8 cellular contexts compared by ENCODE assay signal in genomic region chr9:132769895-132770774, GRCh38.
DNase-seq lines count a peak whose midpoint lies in the region; ATAC-seq and TF ChIP-seq lines count a peak whose summit lies in the region.

No MANE protein-coding gene starts in this region.

- H3K79me1 ChIP-seq in trophoblast cell (ENCODE audit: low read length): peaks cover 2% of the 10 kb centered on the region

- H3K4me1 ChIP-seq in SJCRH30 (no peaks in the 10 kb centered on the region), trophoblast cell (ENCODE audit: control insufficient read depth in 1 of 2, insufficient read depth in 2 of 2, low read length in 2 of 2) (peaks cover 2 to 8% of the 10 kb centered on the region in 2 experiments), transverse colon (peaks cover 0 to 18% (median 11%) of the 10 kb centered on the region in 4 donors)

- H3K36me3 Mint-ChIP-seq in activated naive CD8-positive, alpha-beta T cell: peaks cover 2% of the 10 kb centered on the region

- no peak overlapping the region for H2BK5ac ChIP-seq in trophoblast cell (ENCODE audit: low read depth, low read length, poor library complexity)

- TF ChIP-seq POLR2A in transverse colon (IDR thresholded peaks at IDR 0.05): peak; percentile 48

- H3K18ac ChIP-seq in trophoblast cell (ENCODE audit: low read length): no peak overlapping the region

- peak overlapping the region; percentile 94 for H3K4me2 ChIP-seq in trophoblast cell (ENCODE audit: low read length)

- no peak overlapping the region for H2BK120ac ChIP-seq in trophoblast cell (ENCODE audit: insufficient read depth, low read length, poor library complexity)

- DNase-seq in NCI-H2081 (lab: John Stamatoyannopoulos, UW) (peak; percentile 15 to 47), NCI-H2081 treated with DMSO at 0.1 percent for 48 hours (lab: John Stamatoyannopoulos, UW) (no peak), SJCRH30 (peak in 1 of 2 experiments; percentile 29), cardiac septum (ENCODE audit: low spot score) (peak; percentile 82), trophoblast cell (peak; percentile 17 to 48), transverse colon (peak; percentile 80)

- H4K8ac ChIP-seq in trophoblast cell (ENCODE audit: low read depth, low read length): peak overlapping the region; percentile 67

- H3K4ac ChIP-seq in trophoblast cell (ENCODE audit: low read depth, low read length): no peak overlapping the region

- H3K27ac ChIP-seq in SJCRH30 (no peak overlapping the region), trophoblast cell (ENCODE audit: low read depth, low read length) (no peak overlapping the region), transverse colon (peak overlapping the region; percentile 82 to 90 (median 84))

- H3K27ac Mint-ChIP-seq in activated naive CD8-positive, alpha-beta T cell: peak overlapping the region; percentile 99

- in situ Hi-C loops in transverse colon (cut with MboI; ENCODE audit: low pct_ligation_motif_present in 1 of 4, low pct_unique_long_range_greater_than_20kb in 1 of 4, low sequenced_read_pairs in 3 of 4): no loop called here

- TF ChIP-seq CTCF in transverse colon (IDR thresholded peaks at IDR 0.05): no peak

- no peak overlapping the region for H3K9ac ChIP-seq in trophoblast cell (ENCODE audit: low read length)

- intact Hi-C loops in cardiac septum (cut with DNase I) (no loop called here), transverse colon (cut with DNase I; ENCODE audit: low total_unique reads) (no loop called here)

- H2AK5ac ChIP-seq in trophoblast cell (ENCODE audit: low read length): no peak overlapping the region

- no peaks in the 10 kb centered on the region for H3K27me3 Mint-ChIP-seq in activated naive CD8-positive, alpha-beta T cell

- WGBS in trophoblast cell (ENCODE audit: extremely low coverage, insufficient coverage, insufficient read length): no CpG with 5 or more reads among the region's 54 CpGs
- WGBS in transverse colon (ENCODE audit: low coverage in 1 of 2), 2 donors: 15% methylated on average over 54 of the region's 54 CpGs; no CpG with 5 or more reads in 1 of the 2 donors

- no peaks in the 10 kb centered on the region for H3K9me3 Mint-ChIP-seq in activated naive CD8-positive, alpha-beta T cell (ENCODE audit: low read depth)

- H3K36me3 ChIP-seq in SJCRH30: no peaks in the 10 kb centered on the region
- no peaks in the 10 kb centered on the region for H3K36me3 ChIP-seq in trophoblast cell (ENCODE audit: control insufficient read depth in 1 of 2, insufficient read depth in 2 of 2, low read length in 2 of 2)
- no peaks in the 10 kb centered on the region for H3K36me3 ChIP-seq in transverse colon

- H3K4me3 Mint-ChIP-seq in activated naive CD8-positive, alpha-beta T cell: peak overlapping the region; percentile 98

- no peaks in the 10 kb centered on the region for H3K79me2 ChIP-seq in trophoblast cell (ENCODE audit: control insufficient read depth, insufficient read depth, low read length, poor library complexity)

- H3K4me1 Mint-ChIP-seq in activated naive CD8-positive, alpha-beta T cell (ENCODE audit: low read depth): peaks cover 35% of the 10 kb centered on the region

- H3K27me3 ChIP-seq in SJCRH30 (no peaks in the 10 kb centered on the region; the same call in 1 of the 2 replicates), trophoblast cell (ENCODE audit: insufficient read depth, low read length) (no peaks in the 10 kb centered on the region), transverse colon (no peaks in the 10 kb centered on the region)

- no peak overlapping the region for H3K23ac ChIP-seq in trophoblast cell (ENCODE audit: low read length)

- H3K9me3 ChIP-seq in SJCRH30 (replicated peaks) (peaks cover 5% of the 10 kb centered on the region; the same call in 1 of the 2 replicates), trophoblast cell (ENCODE audit: insufficient read depth, low read depth, low read length) (peaks cover 2% of the 10 kb centered on the region), transverse colon (no peaks in the 10 kb centered on the region)

- peak overlapping the region; percentile 55 for H3K14ac ChIP-seq in trophoblast cell (ENCODE audit: low read length)

- peak overlapping the region; percentile 39 for H4K12ac ChIP-seq in trophoblast cell (ENCODE audit: low read depth, low read length)

- peak; percentile 67 for ATAC-seq in HG03196 (IDR thresholded peaks at IDR 0.05; ENCODE audit: unreplicated experiment)

- peak overlapping the region; percentile 26 for H4K91ac ChIP-seq in trophoblast cell (ENCODE audit: low read depth, low read length)

- peak overlapping the region; percentile 60 for H3K4me3 ChIP-seq in SJCRH30
- H3K4me3 ChIP-seq in trophoblast cell (ENCODE audit: low read depth, low read length): peak overlapping the region; percentile 76
- peak overlapping the region; percentile 57 to 85 (median 72) for H3K4me3 ChIP-seq in transverse colon

- H2BK12ac ChIP-seq in trophoblast cell (ENCODE audit: low read length): no peak overlapping the region

- H2AFZ ChIP-seq in trophoblast cell (ENCODE audit: insufficient read depth, low read length, poor library complexity): peak overlapping the region; percentile 84

- no peak for TF ChIP-seq EP300 in transverse colon (IDR thresholded peaks at IDR 0.05; ENCODE audit: low read depth)

Comparison
In these comparisons a context has a peak if more than half of its experiments do, and no peak if none do; other contexts are left out.
1. H3K27ac ChIP-seq: peak in transverse colon (4 of 4); none in SJCRH30 (single experiment) and trophoblast cell (single experiment).
2. Peak in every context shown above with its lines, with median percentiles within 50 percentile points of each other: H3K4me3 ChIP-seq.